In genomic region chr6:97215157-97215769, GRCh38 we compare ENCODE assay signal across 8 cellular contexts.
A peak's percentile ranks its signal among the peaks of the same experiment; 100 is the strongest.
DNase-seq lines count a peak whose midpoint lies in the region; TF ChIP-seq lines count a peak whose summit lies in the region.

No MANE protein-coding gene starts in this region.

- CTCF ChIA-PET in activated CD4-positive, alpha-beta memory T cell treated with anti-CD3 and anti-CD28 coated beads for 36 hours (lab: Charles Lee) = interaction anchor here (0.7 to 1.4 kb wide), 5 partner anchors 21 to 179 kb away, joined by 3 to 5 read pairs (median 4); no protein-coding TSS in a partner anchor

- no peak overlapping the region for H3K4me3 Mint-ChIP-seq in activated CD4-positive, alpha-beta memory T cell treated with anti-CD3 and anti-CD28 coated beads for 36 hours

- DNase-seq in SIG-M5 treated with dmso at 0.1 percent for 504 hours (lab: John Stamatoyannopoulos, UW; ENCODE audit: unreplicated experiment) (peak; percentile 14), SIG-M5 (lab: John Stamatoyannopoulos, UW) (no peak), NCI-H748 (lab: John Stamatoyannopoulos, UW; ENCODE audit: unreplicated experiment) (peak; percentile 47), dedifferentiated amniotic fluid mesenchymal stem cell (ENCODE audit: extremely low spot score) (peak; percentile 69), midbrain (lab: John Stamatoyannopoulos, UW) (peak; percentile 70), coronary artery (ENCODE audit: low spot score) (no peak)
- DNase-seq in activated CD4-positive, alpha-beta memory T cell treated with anti-CD3 and anti-CD28 coated beads for 36 hours = no peak
- DNase-seq in stimulated activated CD8-positive, alpha-beta memory T cell treated with anti-CD3 and anti-CD28 coated beads, Interleukin-4, amount 100 ng/mL, for 48 hours = no peak

- POLR2A ChIA-PET in activated CD4-positive, alpha-beta memory T cell treated with anti-CD3 and anti-CD28 coated beads for 36 hours (lab: Charles Lee) = no interaction called here

- no peaks in the 10 kb centered on the region for H3K27me3 Mint-ChIP-seq in activated CD4-positive, alpha-beta memory T cell treated with anti-CD3 and anti-CD28 coated beads for 36 hours

- TF ChIP-seq CTCF in coronary artery (IDR thresholded peaks at IDR 0.05) = no peak

- H3K4me1 Mint-ChIP-seq in activated CD4-positive, alpha-beta memory T cell treated with anti-CD3 and anti-CD28 coated beads for 36 hours (ENCODE audit: low read depth) = no peaks in the 10 kb centered on the region

- no peak overlapping the region for H3K27ac Mint-ChIP-seq in activated CD4-positive, alpha-beta memory T cell treated with anti-CD3 and anti-CD28 coated beads for 36 hours

- H3K4me3 ChIP-seq in coronary artery = no peak overlapping the region

- no peaks in the 10 kb centered on the region for H3K9me3 Mint-ChIP-seq in activated CD4-positive, alpha-beta memory T cell treated with anti-CD3 and anti-CD28 coated beads for 36 hours

- no peak overlapping the region for H3K27ac ChIP-seq in coronary artery

- H3K36me3 Mint-ChIP-seq in activated CD4-positive, alpha-beta memory T cell treated with anti-CD3 and anti-CD28 coated beads for 36 hours = peaks cover 13% of the 10 kb centered on the region

- intact Hi-C loops in activated CD4-positive, alpha-beta memory T cell treated with anti-CD3 and anti-CD28 coated beads for 36 hours (cut with micrococcal nuclease) = no loop called here

Comparison
In these comparisons a context has a peak if more than half of its experiments do, and no peak if none do; other contexts are left out.
1. DNase-seq: peak in SIG-M5 treated with dmso at 0.1 percent for 504 hours (single experiment), NCI-H748 (single experiment), dedifferentiated amniotic fluid mesenchymal stem cell (single experiment) and midbrain (single experiment); none in SIG-M5 (single experiment), coronary artery (single experiment), activated CD4-positive, alpha-beta memory T cell treated with anti-CD3 and anti-CD28 coated beads for 36 hours (single experiment) and stimulated activated CD8-positive, alpha-beta memory T cell treated with anti-CD3 and anti-CD28 coated beads, Interleukin-4, amount 100 ng/mL, for 48 hours (single experiment).